In genomic region chr22:29309332-29310064, GRCh38 we compare ENCODE assay signal across 10 cellular contexts. TPM values are rescaled to one million over a fixed set of nuclear protein-coding genes. Genes with fewer than 3 reads are reported as not detected.
DNase-seq lines count a peak whose midpoint lies in the region; ATAC-seq, FAIRE-seq and TF ChIP-seq lines count a peak whose summit lies in the region.
"Had no signal": no experiment of that assay in that cellular context is flagged by ENCODE, and none has a peak within 500 bp of the region (broad histone marks: within the 10 kb centered on the region; RNA-seq: fewer than 3 reads in every experiment).

No MANE protein-coding gene starts in this region.

- H3K27ac ChIP-seq in angular gyrus (ENCODE audit: low read depth, low read length) (peak overlapping the region; percentile 49), keratinocyte (ENCODE audit: control insufficient read depth, insufficient read depth, low read length) (peak overlapping the region; percentile 81), temporal lobe (ENCODE audit: low read depth, low read length) (peak overlapping the region; percentile 44)
- H3K27ac ChIP-seq: parathyroid adenoma had no signal

- FAIRE-seq in keratinocyte (lab: Jason Lieb, UNC): no peak
- FAIRE-seq in RCC 7860 (lab: Jason Lieb, UNC): no peak

- ATAC-seq in GM21390 (IDR thresholded peaks at IDR 0.05; ENCODE audit: unreplicated experiment): no peak

- TF ChIP-seq CTCF in keratinocyte (optimal IDR thresholded peaks at IDR 0.05 in 1 of 3, IDR thresholded peaks at IDR 0.05 in 1 of 3, conservative IDR thresholded peaks at IDR 0.05 in 1 of 3; ENCODE audit: extremely low read depth in 1 of 3, insufficient read depth in 2 of 3, low read length in 3 of 3): no peak

- H3K36me3 ChIP-seq in keratinocyte (ENCODE audit: control insufficient read depth in 2 of 2, extremely low read depth in 1 of 2, insufficient read depth in 2 of 2, low read length in 2 of 2): peaks cover 5 to 20% of the 10 kb centered on the region in 2 experiments

- peak overlapping the region; percentile 17 to 58 (median 46) for H3K4me3 ChIP-seq in keratinocyte (ENCODE audit: control insufficient read depth in 2 of 3, extremely low read depth in 1 of 3, insufficient read depth in 2 of 3, low read depth in 1 of 3, low read length in 3 of 3)

- H4K20me1 ChIP-seq in keratinocyte (ENCODE audit: control insufficient read depth, extremely low read depth, insufficient read depth, low read length): peaks cover 7% of the 10 kb centered on the region

- no peaks in the 10 kb centered on the region for H3K9me1 ChIP-seq in keratinocyte (ENCODE audit: control insufficient read depth, extremely low read depth, insufficient read depth, low read length)

- peak overlapping the region; percentile 79 for H3K9ac ChIP-seq in keratinocyte (ENCODE audit: control insufficient read depth, extremely low read depth, insufficient read depth, low read length)
- H3K9ac ChIP-seq: parathyroid adenoma had no signal

- peaks cover 47% of the 10 kb centered on the region for H3K4me1 ChIP-seq in keratinocyte (ENCODE audit: control insufficient read depth, extremely low read depth, insufficient read depth, low read length)
- H3K4me1 ChIP-seq: parathyroid adenoma had no signal

- no peaks in the 10 kb centered on the region for H3K9me3 ChIP-seq in keratinocyte (ENCODE audit: control insufficient read depth, low read depth, low read length)

- peaks cover 24% of the 10 kb centered on the region for H3K79me2 ChIP-seq in keratinocyte (ENCODE audit: control insufficient read depth, insufficient read depth, low read length)
- H3K79me2 ChIP-seq: parathyroid adenoma had no signal

- peak overlapping the region; percentile 86 for H3K4me2 ChIP-seq in keratinocyte (ENCODE audit: control insufficient read depth, extremely low read depth, insufficient read depth, low read depth, low read length)

- DNase-seq in DMS53 (lab: John Stamatoyannopoulos, UW) (peak; percentile 12), DMS53 treated with DMSO at 0.1 percent for 48 hours (lab: John Stamatoyannopoulos, UW; ENCODE audit: unreplicated experiment) (no peak), keratinocyte (ENCODE audit: low read depth, low spot score) (no peak), RCC 7860 (ENCODE audit: low spot score) (no peak)
- DNase-seq in activated CD4-positive, alpha-beta T cell treated with anti-CD3 and anti-CD28 coated beads for 48 hours: no peak
- DNase-seq: NCI-H2227 treated with DMSO at 0.1 percent for 48 hours had no signal

- H2AFZ ChIP-seq in keratinocyte (ENCODE audit: control insufficient read depth, low read length): no peak overlapping the region
- H2AFZ ChIP-seq: parathyroid adenoma had no signal

- dilution Hi-C loops in keratinocyte (cut with MboI; ENCODE audit: extremely low pct_ligation_motif_present, low sequenced_read_pairs): no loop called here

- peaks cover 15% of the 10 kb centered on the region for H3K27me3 ChIP-seq in keratinocyte (ENCODE audit: control insufficient read depth, extremely low read depth, insufficient read depth, low read length)

RNA-seq across cellular contexts. Expression of gene GAS2L1, which starts 3.0 kb away (rescaled TPM):
- polyA plus RNA-seq in keratinocyte: 11.3 to 21.1 TPM (median 12.2 TPM) in 3 replicates
- polyA plus RNA-seq in keratinocyte (2011; ENCODE audit: low read depth): 1.6 TPM
- polyA plus RNA-seq in keratinocyte (2011; cell fraction: cytosol; rRNA removed): 7.8 and 24.6 TPM in 2 replicates
- 16.5 and 25.9 TPM in 2 replicates for polyA plus RNA-seq in keratinocyte (2011; cell fraction: nucleus; rRNA removed)
- 9.8 and 36.4 TPM in 2 replicates for polyA plus RNA-seq in keratinocyte (2012; ENCODE audit: low replicate concordance)
- 6.2 to 25.9 TPM (median 9.1 TPM) in 3 replicates for polyA minus RNA-seq in keratinocyte
- 42.2 TPM for polyA minus RNA-seq in keratinocyte (2011; cell fraction: cytosol; rRNA and poly(A)+ RNA removed)
- polyA minus RNA-seq in keratinocyte (2011; cell fraction: nucleus; rRNA and poly(A)+ RNA removed): 13.7 and 15.8 TPM in 2 replicates
- 3.7 TPM for total RNA-seq in temporal lobe

RNA-seq across cellular contexts. Expression of gene RASL10A, which starts 6.0 kb away (rescaled TPM):
- 0.07 to 0.09 TPM in 2 of 3 replicates, not detected in the other for polyA plus RNA-seq in keratinocyte
- polyA plus RNA-seq in keratinocyte (2011; ENCODE audit: low read depth): not detected
- polyA plus RNA-seq in keratinocyte (2011; cell fraction: cytosol; rRNA removed): not detected in 2 replicates
- 0.78 and 0.89 TPM in 2 replicates for polyA plus RNA-seq in keratinocyte (2011; cell fraction: nucleus; rRNA removed)
- 0.25 TPM in 1 of 2 replicates, not detected in the other for polyA plus RNA-seq in keratinocyte (2012; ENCODE audit: low replicate concordance)
- 0.43 TPM in 1 of 3 replicates, not detected in the others for polyA minus RNA-seq in keratinocyte
- polyA minus RNA-seq in keratinocyte (2011; cell fraction: cytosol; rRNA and poly(A)+ RNA removed): not detected
- polyA minus RNA-seq in keratinocyte (2011; cell fraction: nucleus; rRNA and poly(A)+ RNA removed): 0.42 TPM in 1 of 2 replicates, not detected in the other
- total RNA-seq in temporal lobe: 4.9 TPM

RNA-seq across cellular contexts. Expression of gene EWSR1, which starts 41.4 kb away (rescaled TPM):
- 245 to 280 TPM (median 257 TPM) in 3 replicates for polyA plus RNA-seq in keratinocyte
- 108 TPM for polyA plus RNA-seq in keratinocyte (2011; ENCODE audit: low read depth)
- 146 and 159 TPM in 2 replicates for polyA plus RNA-seq in keratinocyte (2011; cell fraction: cytosol; rRNA removed)
- polyA plus RNA-seq in keratinocyte (2011; cell fraction: nucleus; rRNA removed): 475 and 506 TPM in 2 replicates
- polyA plus RNA-seq in keratinocyte (2012; ENCODE audit: low replicate concordance): 97.0 and 325 TPM in 2 replicates
- 384 to 460 TPM (median 413 TPM) in 3 replicates for polyA minus RNA-seq in keratinocyte
- 154 TPM for polyA minus RNA-seq in keratinocyte (2011; cell fraction: cytosol; rRNA and poly(A)+ RNA removed)
- polyA minus RNA-seq in keratinocyte (2011; cell fraction: nucleus; rRNA and poly(A)+ RNA removed): 92.0 and 156 TPM in 2 replicates
- total RNA-seq in temporal lobe: 122 TPM

RNA-seq across cellular contexts. Expression of gene RHBDD3, which starts 41.7 kb away (rescaled TPM):
- 10.3 to 16.2 TPM (median 10.9 TPM) in 3 replicates for polyA plus RNA-seq in keratinocyte
- polyA plus RNA-seq in keratinocyte (2011; ENCODE audit: low read depth): 3.2 TPM
- polyA plus RNA-seq in keratinocyte (2011; cell fraction: cytosol; rRNA removed): 5.2 and 13.8 TPM in 2 replicates
- polyA plus RNA-seq in keratinocyte (2011; cell fraction: nucleus; rRNA removed): 25.4 and 32.0 TPM in 2 replicates
- 7.8 and 14.2 TPM in 2 replicates for polyA plus RNA-seq in keratinocyte (2012; ENCODE audit: low replicate concordance)
- polyA minus RNA-seq in keratinocyte: 3.8 to 8.6 TPM (median 5.8 TPM) in 3 replicates
- 13.6 TPM for polyA minus RNA-seq in keratinocyte (2011; cell fraction: cytosol; rRNA and poly(A)+ RNA removed)
- polyA minus RNA-seq in keratinocyte (2011; cell fraction: nucleus; rRNA and poly(A)+ RNA removed): 10.2 and 12.6 TPM in 2 replicates
- total RNA-seq in temporal lobe: 16.2 TPM
